1 cellular context compared by ENCODE assay signal in genomic region chr3:148975696-148976095, GRCh38.
TF ChIP-seq lines count a peak whose summit lies in the region.

No MANE protein-coding gene starts in this region.

TF ChIP-seq in liver, 16 proteins besides CTCF, POLR2A, EP300 and RAD21:
- TF ChIP-seq, protein P1, sequence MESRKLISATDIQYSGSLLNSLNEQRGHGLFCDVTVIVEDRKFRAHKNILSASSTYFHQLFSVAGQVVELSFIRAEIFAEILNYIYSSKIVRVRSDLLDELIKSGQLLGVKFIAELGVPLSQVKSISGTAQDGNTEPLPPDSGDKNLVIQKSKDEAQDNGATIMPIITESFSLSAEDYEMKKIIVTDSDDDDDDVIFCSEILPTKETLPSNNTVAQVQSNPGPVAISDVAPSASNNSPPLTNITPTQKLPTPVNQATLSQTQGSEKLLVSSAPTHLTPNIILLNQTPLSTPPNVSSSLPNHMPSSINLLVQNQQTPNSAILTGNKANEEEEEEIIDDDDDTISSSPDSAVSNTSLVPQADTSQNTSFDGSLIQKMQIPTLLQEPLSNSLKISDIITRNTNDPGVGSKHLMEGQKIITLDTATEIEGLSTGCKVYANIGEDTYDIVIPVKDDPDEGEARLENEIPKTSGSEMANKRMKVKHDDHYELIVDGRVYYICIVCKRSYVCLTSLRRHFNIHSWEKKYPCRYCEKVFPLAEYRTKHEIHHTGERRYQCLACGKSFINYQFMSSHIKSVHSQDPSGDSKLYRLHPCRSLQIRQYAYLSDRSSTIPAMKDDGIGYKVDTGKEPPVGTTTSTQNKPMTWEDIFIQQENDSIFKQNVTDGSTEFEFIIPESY (IDR thresholded peaks at IDR 0.05): no peak
- TF ChIP-seq SP1 (IDR thresholded peaks at IDR 0.05) (no peak), JUND (IDR thresholded peaks at IDR 0.05) (no peak), TAF1 (conservative IDR thresholded peaks at IDR 0.05) (no peak), EGR1 (IDR thresholded peaks at IDR 0.05; ENCODE audit: low read depth in 2 of 2) (no peak), MAX (IDR thresholded peaks at IDR 0.05) (no peak), NR2F2 (IDR thresholded peaks at IDR 0.05) (no peak), HNF4A (conservative IDR thresholded peaks at IDR 0.05) (no peak), FOXA2 (IDR thresholded peaks at IDR 0.05) (no peak), RXRA (IDR thresholded peaks at IDR 0.05) (no peak), FOXA1 (IDR thresholded peaks at IDR 0.05) (no peak), GABPA (IDR thresholded peaks at IDR 0.05 in 1 of 2, conservative IDR thresholded peaks at IDR 0.05 in 1 of 2) (no peak)
TF ChIP-seq in liver: peak in this region for 0.
